ENCODE assay signal across 15 cellular contexts in genomic region chr13:91153372-91153771, GRCh38.
"Had no signal": no experiment of that assay in that cellular context is flagged by ENCODE, and none has a peak within 500 bp of the region (broad histone marks: within the 10 kb centered on the region; RNA-seq: fewer than 3 reads in every experiment).

No MANE protein-coding gene starts in this region.

- H3K36me3 ChIP-seq: left ventricle myocardium inferior, pancreas, sigmoid colon, stomach, thoracic aorta had no signal

- H3K9me3 Mint-ChIP-seq: activated B cell treated with CpG ODN at 0.5 μM for 24 hours; activated naive CD8-positive, alpha-beta T cell treated with anti-CD3 and anti-CD28 coated beads for 36 hours; memory B cell had no signal

- H3K27me3 Mint-ChIP-seq: memory B cell had no signal

- DNase-seq: activated B cell treated with CpG ODN at 0.5 μM for 24 hours; activated CD4-positive, alpha-beta T cell treated with anti-CD3 and anti-CD28 coated beads, Interleukin-2, amount 50 U/mL, for 1 hour; activated CD8-positive, alpha-beta memory T cell treated with anti-CD3 and anti-CD28 coated beads for 24 hours; activated naive CD8-positive, alpha-beta T cell treated with anti-CD3 and anti-CD28 coated beads for 36 hours; hippocampal formation; kidney; left ventricle myocardium inferior; pancreas; sigmoid colon; stimulated activated CD4-positive, alpha-beta T cell treated with anti-CD3 and anti-CD28 coated beads, Interleukin-1b, Interleukin-23, amount 100 ng/mL, for 48 hours; stomach; T-helper 17 cell had no signal

- H3K9me3 ChIP-seq: left ventricle myocardium inferior, pancreas, sigmoid colon, stomach, thoracic aorta had no signal

- H3K4me3 ChIP-seq: left ventricle myocardium inferior, pancreas, sigmoid colon, stomach, thoracic aorta had no signal

- H3K27ac ChIP-seq: left ventricle myocardium inferior, pancreas, sigmoid colon, stomach, thoracic aorta had no signal

- ATAC-seq: natural killer cell treated with Interleukin-12 subunit alpha and Interleukin-12 subunit beta and Interleukin-15 and Interleukin-18, amount 100 ng/mL, for 72 hours; pancreas; T-helper 17 cell had no signal

- H3K27ac Mint-ChIP-seq: activated B cell treated with CpG ODN at 0.5 μM for 24 hours; activated naive CD8-positive, alpha-beta T cell treated with anti-CD3 and anti-CD28 coated beads for 36 hours; memory B cell; natural killer cell treated with Interleukin-12 subunit alpha and Interleukin-12 subunit beta and Interleukin-15 and Interleukin-18, amount 100 ng/mL, for 72 hours; T-helper 17 cell had no signal

- H3K27me3 ChIP-seq: pancreas, sigmoid colon had no signal

- H3K4me3 Mint-ChIP-seq: activated B cell treated with CpG ODN at 0.5 μM for 24 hours; activated naive CD8-positive, alpha-beta T cell treated with anti-CD3 and anti-CD28 coated beads for 36 hours; memory B cell; natural killer cell treated with Interleukin-12 subunit alpha and Interleukin-12 subunit beta and Interleukin-15 and Interleukin-18, amount 100 ng/mL, for 72 hours; T-helper 17 cell had no signal

- H3K4me1 ChIP-seq: left ventricle myocardium inferior, sigmoid colon, stomach had no signal

- H3K36me3 Mint-ChIP-seq: activated naive CD8-positive, alpha-beta T cell treated with anti-CD3 and anti-CD28 coated beads for 36 hours; memory B cell; natural killer cell treated with Interleukin-12 subunit alpha and Interleukin-12 subunit beta and Interleukin-15 and Interleukin-18, amount 100 ng/mL, for 72 hours had no signal

- H3K4me1 Mint-ChIP-seq: activated B cell treated with CpG ODN at 0.5 μM for 24 hours; activated naive CD8-positive, alpha-beta T cell treated with anti-CD3 and anti-CD28 coated beads for 36 hours; memory B cell; T-helper 17 cell had no signal
